Comparison of ENCODE assay signal across 1 cellular context in genomic region chr15:62821384-62822131, GRCh38.
TF ChIP-seq lines count a peak whose summit lies in the region.

No MANE protein-coding gene starts in this region.

TF ChIP-seq in HepG2, 621 proteins besides CTCF, POLR2A, EP300 and RAD21 (continued from another document and continues in another):
- TF ChIP-seq ZHX2 (IDR thresholded peaks at IDR 0.05; ENCODE audit: low read depth) (no peak), ZHX2 (CRISPR knock-in tag; IDR thresholded peaks at IDR 0.05; ENCODE audit: borderline replicate concordance) (no peak), RXRB (CRISPR knock-in tag; IDR thresholded peaks at IDR 0.05; ENCODE audit: borderline replicate concordance) (0 out of 2 replicates have a peak, but pooled peaks have one; percentile 15), XBP1 (CRISPR knock-in tag; IDR thresholded peaks at IDR 0.05) (no peak), NCOA2 (CRISPR knock-in tag; IDR thresholded peaks at IDR 0.05) (0 out of 2 replicates have a peak, but pooled peaks have one; percentile 20), ZNF432 (CRISPR knock-in tag; IDR thresholded peaks at IDR 0.05; ENCODE audit: borderline replicate concordance) (no peak), MXD3 (CRISPR knock-in tag; IDR thresholded peaks at IDR 0.05) (no peak), THAP8 (CRISPR knock-in tag; IDR thresholded peaks at IDR 0.05; ENCODE audit: borderline replicate concordance) (no peak), NCOR1 (IDR thresholded peaks at IDR 0.05; ENCODE audit: borderline replicate concordance, low read length) (peak; percentile 59; the same call in 1 of the 2 replicates), ZSCAN5A (CRISPR knock-in tag; IDR thresholded peaks at IDR 0.05; ENCODE audit: borderline replicate concordance) (peak; percentile 68; the same call in 1 of the 2 replicates), SKIL (CRISPR knock-in tag; IDR thresholded peaks at IDR 0.05; ENCODE audit: borderline replicate concordance) (no peak), ZBTB40 (IDR thresholded peaks at IDR 0.05) (no peak), ZBTB40 (CRISPR knock-in tag; IDR thresholded peaks at IDR 0.05) (no peak), FUBP1 (CRISPR knock-in tag; IDR thresholded peaks at IDR 0.05; ENCODE audit: borderline replicate concordance) (no peak), ZNF816 (CRISPR knock-in tag; IDR thresholded peaks at IDR 0.05; ENCODE audit: borderline replicate concordance) (no peak), CAMTA2 (CRISPR knock-in tag; IDR thresholded peaks at IDR 0.05; ENCODE audit: borderline replicate concordance) (no peak), SAP130 (CRISPR knock-in tag; IDR thresholded peaks at IDR 0.05; ENCODE audit: low read depth) (peak; percentile 54; the same call in 1 of the 2 replicates), SOX13 (IDR thresholded peaks at IDR 0.05) (no peak), SOX13 (CRISPR knock-in tag; conservative IDR thresholded peaks at IDR 0.05 in 1 of 2, IDR thresholded peaks at IDR 0.05 in 1 of 2) (peak in 1 of 2 experiments; percentile 64; a peak in 1 of 4 replicates), PLRG1 (conservative IDR thresholded peaks at IDR 0.05) (no peak), ZNF790 (CRISPR knock-in tag; IDR thresholded peaks at IDR 0.05; ENCODE audit: borderline replicate concordance) (no peak), HNF4G (IDR thresholded peaks at IDR 0.05; ENCODE audit: borderline replicate concordance, low read depth, low read length) (peak; percentile 13; the same call in 1 of the 2 replicates), HNF4G (CRISPR knock-in tag; IDR thresholded peaks at IDR 0.05; ENCODE audit: borderline replicate concordance, low read depth) (no peak), RNF2 (conservative IDR thresholded peaks at IDR 0.05; ENCODE audit: low read depth) (no peak), ADNP (CRISPR knock-in tag; IDR thresholded peaks at IDR 0.05) (no peak), ZNF138 (CRISPR knock-in tag; IDR thresholded peaks at IDR 0.05; ENCODE audit: low read depth) (no peak), DZIP1 (CRISPR knock-in tag; IDR thresholded peaks at IDR 0.05) (no peak), ZNF264 (CRISPR knock-in tag; IDR thresholded peaks at IDR 0.05) (no peak), GATAD1 (CRISPR knock-in tag; IDR thresholded peaks at IDR 0.05) (0 out of 2 replicates have a peak, but pooled peaks have one; percentile 7), NFIC (IDR thresholded peaks at IDR 0.05; ENCODE audit: low read length) (no peak; the same call in 1 of the 2 replicates), SP2 (CRISPR knock-in tag; IDR thresholded peaks at IDR 0.05) (no peak), GFI1 (CRISPR knock-in tag; IDR thresholded peaks at IDR 0.05; ENCODE audit: borderline replicate concordance) (0 out of 2 replicates have a peak, but pooled peaks have one; percentile 18)
